ENCODE assay signal across 1 cellular context in the genomic region with DNA sequence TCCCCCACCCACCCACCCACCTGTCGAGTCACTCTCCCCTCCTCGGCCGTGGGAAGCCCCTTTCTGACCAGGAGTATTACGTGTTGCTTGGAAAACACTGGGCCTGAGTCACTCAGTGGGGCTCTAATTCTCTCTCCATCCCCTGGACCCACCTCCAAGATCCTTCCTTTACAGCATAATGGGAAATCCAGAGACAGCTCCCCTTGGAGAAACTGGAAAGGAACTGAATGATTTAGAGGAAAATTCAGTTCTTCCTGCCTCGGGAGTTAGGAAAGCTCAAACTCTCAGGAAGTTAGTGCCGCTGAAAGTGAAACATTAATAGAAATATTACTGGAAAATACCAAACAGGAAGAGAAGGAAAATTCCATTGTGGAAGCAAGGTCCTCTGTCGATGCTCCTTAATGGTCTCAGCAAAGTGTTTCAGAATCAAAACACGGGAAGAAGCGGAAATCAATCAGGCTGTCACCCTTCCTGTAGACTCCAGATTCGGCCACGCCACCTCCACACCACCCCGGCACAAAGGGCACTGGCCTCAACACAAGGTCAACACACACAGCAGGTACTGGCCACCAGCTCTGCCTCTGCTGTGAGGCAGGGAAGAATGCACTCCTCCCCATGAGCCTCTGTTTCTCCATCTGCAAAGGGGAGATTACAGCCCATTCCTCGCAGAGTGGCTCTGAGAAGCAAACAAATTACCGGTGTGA.
TF ChIP-seq lines count a peak whose summit lies in the region.

No MANE protein-coding gene starts in this region.

TF ChIP-seq in GM23338, 12 proteins besides CTCF, POLR2A, EP300 and RAD21:
- no peak for TF ChIP-seq EZH2 (IDR thresholded peaks at IDR 0.05; ENCODE audit: low read depth, unreplicated experiment)
- TF ChIP-seq JUNB (IDR thresholded peaks at IDR 0.05; ENCODE audit: unreplicated experiment): no peak
- TF ChIP-seq, protein P1, sequence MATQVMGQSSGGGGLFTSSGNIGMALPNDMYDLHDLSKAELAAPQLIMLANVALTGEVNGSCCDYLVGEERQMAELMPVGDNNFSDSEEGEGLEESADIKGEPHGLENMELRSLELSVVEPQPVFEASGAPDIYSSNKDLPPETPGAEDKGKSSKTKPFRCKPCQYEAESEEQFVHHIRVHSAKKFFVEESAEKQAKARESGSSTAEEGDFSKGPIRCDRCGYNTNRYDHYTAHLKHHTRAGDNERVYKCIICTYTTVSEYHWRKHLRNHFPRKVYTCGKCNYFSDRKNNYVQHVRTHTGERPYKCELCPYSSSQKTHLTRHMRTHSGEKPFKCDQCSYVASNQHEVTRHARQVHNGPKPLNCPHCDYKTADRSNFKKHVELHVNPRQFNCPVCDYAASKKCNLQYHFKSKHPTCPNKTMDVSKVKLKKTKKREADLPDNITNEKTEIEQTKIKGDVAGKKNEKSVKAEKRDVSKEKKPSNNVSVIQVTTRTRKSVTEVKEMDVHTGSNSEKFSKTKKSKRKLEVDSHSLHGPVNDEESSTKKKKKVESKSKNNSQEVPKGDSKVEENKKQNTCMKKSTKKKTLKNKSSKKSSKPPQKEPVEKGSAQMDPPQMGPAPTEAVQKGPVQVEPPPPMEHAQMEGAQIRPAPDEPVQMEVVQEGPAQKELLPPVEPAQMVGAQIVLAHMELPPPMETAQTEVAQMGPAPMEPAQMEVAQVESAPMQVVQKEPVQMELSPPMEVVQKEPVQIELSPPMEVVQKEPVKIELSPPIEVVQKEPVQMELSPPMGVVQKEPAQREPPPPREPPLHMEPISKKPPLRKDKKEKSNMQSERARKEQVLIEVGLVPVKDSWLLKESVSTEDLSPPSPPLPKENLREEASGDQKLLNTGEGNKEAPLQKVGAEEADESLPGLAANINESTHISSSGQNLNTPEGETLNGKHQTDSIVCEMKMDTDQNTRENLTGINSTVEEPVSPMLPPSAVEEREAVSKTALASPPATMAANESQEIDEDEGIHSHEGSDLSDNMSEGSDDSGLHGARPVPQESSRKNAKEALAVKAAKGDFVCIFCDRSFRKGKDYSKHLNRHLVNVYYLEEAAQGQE (IDR thresholded peaks at IDR 0.05; ENCODE audit: unreplicated experiment): no peak
- no peak for TF ChIP-seq CREB1 (CRISPR knock-in tag; IDR thresholded peaks at IDR 0.05; ENCODE audit: low read depth)
- TF ChIP-seq ETS1 (IDR thresholded peaks at IDR 0.05): no peak
- TF ChIP-seq ZNF114 (CRISPR knock-in tag; IDR thresholded peaks at IDR 0.05): no peak
- TF ChIP-seq STAT1 (IDR thresholded peaks at IDR 0.05; ENCODE audit: unreplicated experiment): no peak
- TF ChIP-seq NANOG (IDR thresholded peaks at IDR 0.05; ENCODE audit: borderline replicate concordance): no peak
- TF ChIP-seq, protein P2, sequence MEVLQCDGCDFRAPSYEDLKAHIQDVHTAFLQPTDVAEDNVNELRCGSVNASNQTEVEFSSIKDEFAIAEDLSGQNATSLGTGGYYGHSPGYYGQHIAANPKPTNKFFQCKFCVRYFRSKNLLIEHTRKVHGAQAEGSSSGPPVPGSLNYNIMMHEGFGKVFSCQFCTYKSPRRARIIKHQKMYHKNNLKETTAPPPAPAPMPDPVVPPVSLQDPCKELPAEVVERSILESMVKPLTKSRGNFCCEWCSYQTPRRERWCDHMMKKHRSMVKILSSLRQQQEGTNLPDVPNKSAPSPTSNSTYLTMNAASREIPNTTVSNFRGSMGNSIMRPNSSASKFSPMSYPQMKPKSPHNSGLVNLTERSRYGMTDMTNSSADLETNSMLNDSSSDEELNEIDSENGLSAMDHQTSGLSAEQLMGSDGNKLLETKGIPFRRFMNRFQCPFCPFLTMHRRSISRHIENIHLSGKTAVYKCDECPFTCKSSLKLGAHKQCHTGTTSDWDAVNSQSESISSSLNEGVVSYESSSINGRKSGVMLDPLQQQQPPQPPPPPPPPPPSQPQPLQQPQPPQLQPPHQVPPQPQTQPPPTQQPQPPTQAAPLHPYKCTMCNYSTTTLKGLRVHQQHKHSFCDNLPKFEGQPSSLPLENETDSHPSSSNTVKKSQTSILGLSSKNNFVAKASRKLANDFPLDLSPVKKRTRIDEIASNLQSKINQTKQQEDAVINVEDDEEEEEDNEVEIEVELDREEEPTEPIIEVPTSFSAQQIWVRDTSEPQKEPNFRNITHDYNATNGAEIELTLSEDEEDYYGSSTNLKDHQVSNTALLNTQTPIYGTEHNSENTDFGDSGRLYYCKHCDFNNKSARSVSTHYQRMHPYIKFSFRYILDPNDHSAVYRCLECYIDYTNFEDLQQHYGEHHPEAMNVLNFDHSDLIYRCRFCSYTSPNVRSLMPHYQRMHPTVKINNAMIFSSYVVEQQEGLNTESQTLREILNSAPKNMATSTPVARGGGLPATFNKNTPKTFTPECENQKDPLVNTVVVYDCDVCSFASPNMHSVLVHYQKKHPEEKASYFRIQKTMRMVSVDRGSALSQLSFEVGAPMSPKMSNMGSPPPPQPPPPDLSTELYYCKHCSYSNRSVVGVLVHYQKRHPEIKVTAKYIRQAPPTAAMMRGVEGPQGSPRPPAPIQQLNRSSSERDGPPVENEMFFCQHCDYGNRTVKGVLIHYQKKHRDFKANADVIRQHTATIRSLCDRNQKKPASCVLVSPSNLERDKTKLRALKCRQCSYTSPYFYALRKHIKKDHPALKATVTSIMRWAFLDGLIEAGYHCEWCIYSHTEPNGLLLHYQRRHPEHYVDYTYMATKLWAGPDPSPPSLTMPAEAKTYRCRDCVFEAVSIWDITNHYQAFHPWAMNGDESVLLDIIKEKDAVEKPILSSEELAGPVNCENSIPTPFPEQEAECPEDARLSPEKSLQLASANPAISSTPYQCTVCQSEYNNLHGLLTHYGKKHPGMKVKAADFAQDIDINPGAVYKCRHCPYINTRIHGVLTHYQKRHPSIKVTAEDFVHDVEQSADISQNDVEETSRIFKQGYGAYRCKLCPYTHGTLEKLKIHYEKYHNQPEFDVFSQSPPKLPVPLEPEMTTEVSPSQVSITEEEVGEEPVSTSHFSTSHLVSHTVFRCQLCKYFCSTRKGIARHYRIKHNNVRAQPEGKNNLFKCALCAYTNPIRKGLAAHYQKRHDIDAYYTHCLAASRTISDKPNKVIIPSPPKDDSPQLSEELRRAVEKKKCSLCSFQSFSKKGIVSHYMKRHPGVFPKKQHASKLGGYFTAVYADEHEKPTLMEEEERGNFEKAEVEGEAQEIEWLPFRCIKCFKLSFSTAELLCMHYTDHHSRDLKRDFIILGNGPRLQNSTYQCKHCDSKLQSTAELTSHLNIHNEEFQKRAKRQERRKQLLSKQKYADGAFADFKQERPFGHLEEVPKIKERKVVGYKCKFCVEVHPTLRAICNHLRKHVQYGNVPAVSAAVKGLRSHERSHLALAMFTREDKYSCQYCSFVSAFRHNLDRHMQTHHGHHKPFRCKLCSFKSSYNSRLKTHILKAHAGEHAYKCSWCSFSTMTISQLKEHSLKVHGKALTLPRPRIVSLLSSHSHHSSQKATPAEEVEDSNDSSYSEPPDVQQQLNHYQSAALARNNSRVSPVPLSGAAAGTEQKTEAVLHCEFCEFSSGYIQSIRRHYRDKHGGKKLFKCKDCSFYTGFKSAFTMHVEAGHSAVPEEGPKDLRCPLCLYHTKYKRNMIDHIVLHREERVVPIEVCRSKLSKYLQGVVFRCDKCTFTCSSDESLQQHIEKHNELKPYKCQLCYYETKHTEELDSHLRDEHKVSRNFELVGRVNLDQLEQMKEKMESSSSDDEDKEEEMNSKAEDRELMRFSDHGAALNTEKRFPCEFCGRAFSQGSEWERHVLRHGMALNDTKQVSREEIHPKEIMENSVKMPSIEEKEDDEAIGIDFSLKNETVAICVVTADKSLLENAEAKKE (CRISPR knock-in tag; IDR thresholded peaks at IDR 0.05): no peak
TF ChIP-seq in GM23338: peak in this region for 0.
